Comparison of ENCODE assay signal across 8 cellular contexts in the genomic region with DNA sequence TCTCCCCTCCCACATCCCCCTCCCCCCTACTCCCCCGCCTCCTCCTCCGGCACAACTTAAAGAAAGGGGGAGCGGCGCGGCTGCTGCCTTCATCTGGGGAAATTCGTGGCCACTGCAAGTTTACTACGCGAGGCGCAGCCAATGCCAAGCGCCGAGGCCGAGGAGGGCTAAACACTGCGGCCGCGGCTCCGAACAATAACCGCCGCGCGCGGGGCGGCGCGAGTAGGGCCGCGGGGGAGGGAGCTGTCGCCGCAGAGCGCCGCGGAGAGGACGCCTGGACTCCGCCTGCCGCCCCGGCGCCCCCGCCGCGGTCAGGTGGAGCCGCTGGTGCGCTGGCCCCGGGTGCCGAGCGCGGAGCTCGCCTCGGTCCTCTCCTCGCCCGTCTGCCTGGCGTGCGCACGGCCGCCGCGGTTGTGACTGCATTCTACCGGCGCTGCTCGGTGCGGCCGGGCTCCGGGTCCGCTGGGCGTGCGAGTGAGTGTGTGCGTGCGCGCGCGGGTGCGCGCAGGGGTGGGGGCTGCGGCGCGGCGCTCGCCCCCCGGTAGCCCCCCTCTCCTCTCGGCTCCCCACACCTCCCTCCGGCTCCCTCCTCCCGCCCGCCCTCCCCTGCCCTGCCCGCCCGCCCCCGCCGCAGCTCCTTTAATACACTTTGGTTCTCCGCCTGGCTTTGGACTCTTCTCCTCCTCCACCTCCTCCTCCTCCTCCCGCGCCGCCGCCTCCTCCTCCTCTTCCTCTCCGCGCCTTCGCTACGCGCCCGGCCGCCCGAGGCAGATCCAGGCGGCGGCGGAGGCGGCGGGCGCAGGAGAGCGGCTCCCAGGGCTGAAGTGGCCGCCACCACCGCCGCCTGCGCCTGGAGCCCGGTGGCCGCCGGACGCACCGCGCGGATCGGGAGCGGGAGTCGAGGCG. TPM values are rescaled to one million over a fixed set of nuclear protein-coding genes. Genes with fewer than 3 reads are reported as not detected.
DNase-seq lines count a peak whose midpoint lies in the region; ATAC-seq, FAIRE-seq and TF ChIP-seq lines count a peak whose summit lies in the region.

A gene (plus strand): TSS at position 670 of the 906 bp plus-strand sequence. CDS start 281 bp downstream, outside the sequence.

- ATAC-seq in HG03378 (IDR thresholded peaks at IDR 0.05; ENCODE audit: unreplicated experiment) (no peak), HG03139 (IDR thresholded peaks at IDR 0.05; ENCODE audit: unreplicated experiment) (no peak)

- peaks cover 15% of the 10 kb centered on the region for H3K4me1 ChIP-seq in mesodermal cell (ENCODE audit: control insufficient read depth, insufficient read depth, low read length, poor library complexity, severe bottlenecking)

- H3K27me3 ChIP-seq in dorsolateral prefrontal cortex = peaks cover 0 to 99% (median 81%) of the 10 kb centered on the region in 45 donors

- H3K27ac ChIP-seq in dorsolateral prefrontal cortex = peak within 1 kb of the TSS in 55 of 59 donors; percentile 49 to 98 (median 85)
- H3K27ac ChIP-seq in mesodermal cell (ENCODE audit: low read depth, low read length, severe bottlenecking) = peak within 1 kb of the TSS; percentile 84

- peak in 1 of 56 donors; percentile 14 for TF ChIP-seq CTCF in dorsolateral prefrontal cortex (IDR thresholded peaks at IDR 0.05 in 54 of 56, conservative IDR thresholded peaks at IDR 0.05 in 2 of 56; ENCODE audit: low read depth in 1 of 56, partially characterized antibody in 56 of 56)

- no peak for TF ChIP-seq POLR2A in GM12892 (IDR thresholded peaks at IDR 0.05; ENCODE audit: low read depth, low read length)

- peak; percentile 99 for DNase-seq in COLO668 (lab: John Stamatoyannopoulos, UW; ENCODE audit: unreplicated experiment)
- peak; percentile 60 for DNase-seq in HK-2 (ENCODE audit: unreplicated experiment)
- peak; percentile 30 for DNase-seq in SIG-M5 (lab: John Stamatoyannopoulos, UW)
- peak in 1 of 10 donors; percentile 71 for DNase-seq in dorsolateral prefrontal cortex
- DNase-seq in GM12892 (ENCODE audit: insufficient read length) = no peak

- intact Hi-C loops in dorsolateral prefrontal cortex (cut with DNase I) = loop anchor here (5.0 kb wide), 2 partner anchors 106 to 251 kb away; a partner anchor contains a TSS

- H3K4me3 ChIP-seq in dorsolateral prefrontal cortex (peak within 1 kb of the TSS; percentile 42 to 77 (median 64)), mesodermal cell (ENCODE audit: extremely low read depth, insufficient read depth, low read length, poor library complexity, severe bottlenecking) (peak within 1 kb of the TSS; percentile 49)

- no peaks in the 10 kb centered on the region for H3K36me3 ChIP-seq in mesodermal cell (ENCODE audit: control insufficient read depth, insufficient read depth, low read length)

- FAIRE-seq in GM12892 (lab: Jason Lieb, UNC) = no peak

- H3K9me3 ChIP-seq in mesodermal cell (ENCODE audit: control insufficient read depth, low read length) = no peaks in the 10 kb centered on the region

- 0 to 1% methylated on average over 66 to 76 of the region's 120 CpGs for WGBS in mesodermal cell (ENCODE audit: insufficient coverage in 2 of 2), 2 experiments

RNA-seq across cellular contexts. Expression of the gene that starts here (rescaled TPM):
- 10 to 100 TPM in 117 of 120 experiments, 1 to 10 TPM in 3; 6.5 to 90.1 (median 24.5) TPM for total RNA-seq in dorsolateral prefrontal cortex
- 22.0 TPM for polyA plus RNA-seq in mesodermal cell (2013, experiment 1 of 2)
- polyA plus RNA-seq in mesodermal cell (2013, experiment 2 of 2) = 13.8 TPM
- not detected for polyA plus RNA-seq in GM12892 (2012; ENCODE audit: missing spikeins)
